Comparison of ENCODE assay signal across 1 cellular context in the genomic region with DNA sequence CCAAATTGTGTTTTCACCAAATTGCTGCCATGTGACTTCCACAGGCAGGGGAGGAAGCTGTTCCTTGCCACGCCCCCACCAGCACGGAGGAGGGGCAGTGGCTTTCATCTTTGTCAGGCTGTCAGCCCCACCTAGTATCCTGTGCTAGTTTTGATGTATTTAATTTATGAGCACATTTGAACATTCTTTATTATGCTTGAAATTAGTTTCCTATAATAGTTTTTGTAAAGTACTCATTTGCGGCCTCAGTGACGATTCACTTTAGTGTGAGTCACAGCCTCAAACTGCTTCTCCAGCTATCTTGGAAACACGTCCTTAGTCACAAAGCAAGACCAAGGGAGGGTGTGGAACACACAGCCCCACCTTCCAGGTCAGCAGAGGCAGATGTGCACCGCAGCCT.
A peak's percentile ranks its signal among the peaks of the same experiment; 100 is the strongest.
TF ChIP-seq lines count a peak whose summit lies in the region.

No MANE protein-coding gene starts in this region.

TF ChIP-seq in H1, 55 proteins besides CTCF, POLR2A, EP300 and RAD21:
- TF ChIP-seq CHD7 (IDR thresholded peaks at IDR 0.05; ENCODE audit: insufficient replicate concordance, low read length) (no peak), TBP (IDR thresholded peaks at IDR 0.05; ENCODE audit: low read depth, low read length) (no peak), KDM4A (IDR thresholded peaks at IDR 0.05; ENCODE audit: low read depth, low read length, severe bottlenecking) (no peak)
- TF ChIP-seq, protein P1, sequence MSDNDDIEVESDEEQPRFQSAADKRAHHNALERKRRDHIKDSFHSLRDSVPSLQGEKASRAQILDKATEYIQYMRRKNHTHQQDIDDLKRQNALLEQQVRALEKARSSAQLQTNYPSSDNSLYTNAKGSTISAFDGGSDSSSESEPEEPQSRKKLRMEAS (IDR thresholded peaks at IDR 0.05) = 0 out of 2 replicates have a peak, but pooled peaks have one; percentile 2
